In genomic region chr4:74886490-74886889, GRCh38 we compare ENCODE assay signal across 11 cellular contexts. TPM values are rescaled to one million over a fixed set of nuclear protein-coding genes. Genes with fewer than 3 reads are reported as not detected.
A peak's percentile ranks its signal among the peaks of the same experiment; 100 is the strongest.
DNase-seq lines count a peak whose midpoint lies in the region; ATAC-seq and TF ChIP-seq lines count a peak whose summit lies in the region.
"Had no signal": no experiment of that assay in that cellular context is flagged by ENCODE, and none has a peak within 500 bp of the region (broad histone marks: within the 10 kb centered on the region; RNA-seq: fewer than 3 reads in every experiment).

No MANE protein-coding gene starts in this region.

- H3K4me3 ChIP-seq in mammary epithelial cell (replicated peaks in 1 of 3; ENCODE audit: insufficient read depth in 1 of 3, low read depth in 2 of 3, low read length in 3 of 3): no peak overlapping the region

- CTCF ChIA-PET in mammary epithelial cell (lab: Charles Lee; ENCODE audit: low non-redundant PET): no interaction called here

- 0% methylated on average over 4 of the region's 4 CpGs for whole genome bisulfite sequencing in mammary epithelial cell (ENCODE audit: low coverage, missing lambda C conversion rate)

- H3K79me2 ChIP-seq in mammary epithelial cell (ENCODE audit: insufficient read depth, low read length): no peaks in the 10 kb centered on the region

- peak overlapping the region; percentile 57 for H3K4me2 ChIP-seq in mammary epithelial cell (ENCODE audit: insufficient read depth, low read depth, low read length)

- H3K9me3 ChIP-seq in mammary epithelial cell (replicated peaks; ENCODE audit: insufficient read depth, low read length): no peaks in the 10 kb centered on the region

- BruUV-seq in mammary epithelial cell (replicated peaks; lab: Mats Ljungman, UMichigan): no TSS peak

- no peak overlapping the region for H3K9ac ChIP-seq in mammary epithelial cell (ENCODE audit: insufficient read depth, low read length)

- no peaks in the 10 kb centered on the region for H3K36me3 ChIP-seq in mammary epithelial cell (ENCODE audit: insufficient read depth, low read length)

- intact Hi-C loops in mammary epithelial cell (cut with micrococcal nuclease): no loop called here

- in situ Hi-C loops in mammary epithelial cell (cut with MboI; ENCODE audit: low sequenced_read_pairs in 2 of 2): no loop called here

- no peak for ATAC-seq in GM21717 (IDR thresholded peaks at IDR 0.05; ENCODE audit: unreplicated experiment)
- ATAC-seq: activated naive CD4-positive, alpha-beta T cell treated with anti-CD3 and anti-CD28 coated beads, Interleukin-2, amount 50 U/mL, for 72 hours; left colon had no signal

- H3K27ac ChIP-seq in mammary epithelial cell (ENCODE audit: insufficient read depth, low read depth, low read length): peak overlapping the region; percentile 36

- H4K20me1 ChIP-seq in mammary epithelial cell (ENCODE audit: insufficient read depth, low read length): no peaks in the 10 kb centered on the region

- dilution Hi-C loops in mammary epithelial cell (cut with HindIII; ENCODE audit: low sequenced_read_pairs): no loop called here

- peak in 1 of 2 donors; percentile 6 for TF ChIP-seq CTCF in mammary epithelial cell (conservative IDR thresholded peaks at IDR 0.05 in 1 of 2, IDR thresholded peaks at IDR 0.05 in 1 of 2; ENCODE audit: extremely low read depth in 1 of 2, insufficient read depth in 1 of 2, low read depth in 1 of 2, low read length in 2 of 2)
- no peak for TF ChIP-seq CTCF in GM10266 (IDR thresholded peaks at IDR 0.05; ENCODE audit: control insufficient read depth, insufficient read depth, low read depth, missing control alignments)

- no peak overlapping the region for H2AFZ ChIP-seq in mammary epithelial cell (ENCODE audit: low read depth, low read length)

- H3K27me3 ChIP-seq in mammary epithelial cell (ENCODE audit: insufficient read depth, low read length): no peaks in the 10 kb centered on the region

- H3K4me1 ChIP-seq in mammary epithelial cell (ENCODE audit: insufficient read depth, low read length): peaks cover 5% of the 10 kb centered on the region

- DNase-seq in GDM1 (lab: John Stamatoyannopoulos, UW): peak; percentile 27
- peak; percentile 50 for DNase-seq in NCI-H2196 (lab: John Stamatoyannopoulos, UW; ENCODE audit: unreplicated experiment)
- DNase-seq in mammary epithelial cell: peak; percentile 97
- peak; percentile 24 for DNase-seq in non-pigmented ciliary epithelial cell (ENCODE audit: low read depth)
- no peak for DNase-seq in GM10266 (ENCODE audit: extremely low spot score)
- no peak for DNase-seq in HUDEP-2 (lab: John Stamatoyannopoulos, UW; ENCODE audit: unreplicated experiment in 76 of 76)
- no peak for DNase-seq in T-helper 2 cell
- DNase-seq: activated CD4-positive, alpha-beta T cell treated with anti-CD3 and anti-CD28 coated beads for 4 hours; left colon had no signal

RNA-seq across cellular contexts. Expression of gene PARM1, which starts 46.4 kb away (rescaled TPM):
- total RNA-seq in mammary epithelial cell: under 1 TPM in 1 of 2 donors, not detected in 1; 0.33 TPM
- 0.01 TPM for polyA plus RNA-seq in mammary epithelial cell
- not detected for polyA minus RNA-seq in mammary epithelial cell
- total RNA-seq: activated naive CD4-positive, alpha-beta T cell treated with anti-CD3 and anti-CD28 coated beads, Interleukin-2, amount 50 U/mL, for 72 hours had no signal

Comparison
In these comparisons a context has a peak if more than half of its experiments do, and no peak if none do; other contexts are left out.
1. DNase-seq: peak in GDM1 (single experiment), NCI-H2196 (single experiment), mammary epithelial cell (single experiment) and non-pigmented ciliary epithelial cell (single experiment); none in GM10266 (single experiment), HUDEP-2 (0 of 76) and T-helper 2 cell (0 of 5).